25 cellular contexts compared by ENCODE assay signal in the genomic region with DNA sequence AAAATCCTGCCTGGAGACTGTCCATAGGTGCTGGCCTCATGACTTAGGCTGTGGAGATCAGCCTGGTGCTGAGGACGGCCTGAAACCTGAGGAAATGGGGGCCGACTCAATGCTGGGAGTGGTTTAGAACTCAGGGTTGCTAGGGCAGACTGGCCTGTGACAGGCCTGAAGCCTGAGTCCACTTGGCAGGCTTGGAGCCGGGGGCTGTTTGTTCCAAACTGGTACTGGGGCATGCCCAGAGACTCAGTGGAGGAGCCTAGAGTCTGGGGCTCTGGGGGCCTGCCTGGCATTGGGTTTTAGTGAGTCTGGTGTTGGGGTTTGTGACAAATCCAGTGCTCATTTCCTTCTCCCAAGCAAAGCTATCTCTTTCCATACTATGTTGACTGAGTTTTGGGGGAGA.
"Had no signal": no experiment of that assay in that cellular context is flagged by ENCODE, and none has a peak within 500 bp of the region (broad histone marks: within the 10 kb centered on the region; RNA-seq: fewer than 3 reads in every experiment).

No MANE protein-coding gene starts in this region.

- H3K36me3 ChIP-seq: colonic mucosa, esophagus muscularis mucosa, esophagus squamous epithelium, gastrocnemius medialis, gastroesophageal sphincter, heart left ventricle, heart right ventricle had no signal

- H3K9me3 ChIP-seq: colonic mucosa, gastrocnemius medialis had no signal

- DNase-seq: colonic mucosa; cortex of kidney; dermis blood vessel endothelial cell; dorsolateral prefrontal cortex; effector CD4-positive, alpha-beta T cell; effector CD8-positive, alpha-beta T cell; effector memory CD4-positive, alpha-beta T cell; effector memory CD8-positive, alpha-beta T cell; endodermal cell; erythroblast; esophagus squamous epithelium; foreskin fibroblast; foreskin keratinocyte; foreskin melanocyte; gastrocnemius medialis; glutamatergic neuron; head of caudate nucleus; heart left ventricle; heart right ventricle had no signal

- H3K4me3 ChIP-seq: colonic mucosa, coronary artery, dorsolateral prefrontal cortex, esophagus muscularis mucosa, esophagus squamous epithelium, gastrocnemius medialis, gastroesophageal sphincter, heart left ventricle, heart right ventricle, hepatocyte had no signal

- H3K27me3 ChIP-seq: colonic mucosa, esophagus muscularis mucosa, esophagus squamous epithelium, foreskin keratinocyte, gastrocnemius medialis, gastroesophageal sphincter, heart left ventricle, heart right ventricle, hepatocyte had no signal

- ATAC-seq: effector memory CD8-positive, alpha-beta T cell; esophagus mucosa; foreskin keratinocyte; gastrocnemius medialis; gastroesophageal sphincter; heart left ventricle; heart right ventricle had no signal

- H3K79me2 ChIP-seq: hepatocyte had no signal

- H2AFZ ChIP-seq: hepatocyte had no signal

- H3K4me1 ChIP-seq: colonic mucosa, esophagus muscularis mucosa, esophagus squamous epithelium, foreskin keratinocyte, gastrocnemius medialis, gastroesophageal sphincter, heart left ventricle, heart right ventricle had no signal

- H3K27ac ChIP-seq: colonic mucosa, coronary artery, dorsolateral prefrontal cortex, epithelial cell of prostate, esophagus muscularis mucosa, esophagus squamous epithelium, foreskin keratinocyte, gastrocnemius medialis, gastroesophageal sphincter, heart left ventricle, heart right ventricle, hepatocyte had no signal

- H3K4me2 ChIP-seq: hepatocyte had no signal
